Comparison of ENCODE assay signal across 20 cellular contexts in the genomic region with DNA sequence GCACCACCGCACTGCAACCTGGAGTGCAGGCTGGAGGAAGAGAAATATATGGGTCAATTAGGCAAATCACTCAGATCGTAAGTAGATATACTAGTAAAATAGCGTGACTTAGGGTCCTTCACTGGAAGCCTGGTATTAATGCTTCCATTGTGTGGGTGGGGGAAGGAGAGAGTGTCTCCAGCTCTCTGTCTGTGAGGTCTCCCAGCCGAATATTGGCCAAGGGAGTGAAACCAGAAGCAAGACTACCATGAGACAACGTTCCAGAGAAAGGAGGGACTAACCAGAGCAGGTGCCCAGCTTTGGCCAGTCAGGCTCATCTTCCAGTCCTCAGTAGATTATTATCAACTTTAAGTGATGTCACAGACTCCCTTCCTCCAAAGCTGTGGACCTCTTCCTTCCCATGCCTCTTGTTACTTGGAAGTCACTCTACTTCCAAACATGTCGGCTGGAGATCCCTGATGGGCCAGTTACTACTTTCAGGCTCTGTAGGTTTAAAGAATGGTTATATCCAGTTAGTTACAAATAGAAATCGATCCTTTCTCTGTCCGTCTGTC. TPM values are rescaled to one million over a fixed set of nuclear protein-coding genes. Genes with fewer than 3 reads are reported as not detected.
DNase-seq lines count a peak whose midpoint lies in the region; TF ChIP-seq lines count a peak whose summit lies in the region.
"Had no signal": no experiment of that assay in that cellular context is flagged by ENCODE, and none has a peak within 500 bp of the region (broad histone marks: within the 10 kb centered on the region; RNA-seq: fewer than 3 reads in every experiment).

No MANE protein-coding gene starts in this region.

- TF ChIP-seq CTCF in BE2C (IDR thresholded peaks at IDR 0.05; ENCODE audit: low read depth, low read length) (no peak), Calu3 (IDR thresholded peaks at IDR 0.05; ENCODE audit: unreplicated experiment) (no peak)

- no peaks in the 10 kb centered on the region for H3K27me3 ChIP-seq in BE2C
- H3K27me3 ChIP-seq: esophagus muscularis mucosa, tibial artery had no signal

- H3K36me3 ChIP-seq in BE2C = peaks cover 8% of the 10 kb centered on the region
- H3K36me3 ChIP-seq: prostate gland had no signal

- peak overlapping the region; percentile 27 for H3K4me3 ChIP-seq in BE2C (ENCODE audit: low read depth, low read length)
- H3K4me3 ChIP-seq: esophagus muscularis mucosa, HAP-1, prostate gland, skin epidermis, tibial artery had no signal

- peak overlapping the region; percentile 22 for H3K27ac Mint-ChIP-seq in Calu3 (ENCODE audit: unreplicated experiment)
- H3K27ac Mint-ChIP-seq: activated B cell treated with CpG ODN at 0.5 μM for 24 hours, natural killer cell had no signal

- H3K4me3 Mint-ChIP-seq in Calu3 (ENCODE audit: low read depth, unreplicated experiment) = no peak overlapping the region
- H3K4me3 Mint-ChIP-seq: activated B cell treated with CpG ODN at 0.5 μM for 24 hours, natural killer cell had no signal

- H3K27me3 Mint-ChIP-seq in Calu3 (ENCODE audit: unreplicated experiment) = no peaks in the 10 kb centered on the region
- H3K27me3 Mint-ChIP-seq: activated B cell treated with CpG ODN at 0.5 μM for 24 hours had no signal

- H3K9me3 Mint-ChIP-seq in Calu3 (ENCODE audit: low read depth, unreplicated experiment) = no peaks in the 10 kb centered on the region
- H3K9me3 Mint-ChIP-seq: activated B cell treated with CpG ODN at 0.5 μM for 24 hours; activated naive CD4-positive, alpha-beta T cell treated with anti-CD3 and anti-CD28 coated beads, Interleukin-2, amount 50 U/mL, for 72 hours; activated T-cell treated with anti-CD3 and anti-CD28 coated beads, Interleukin-2, amount 50 U/mL, for 4 hours; natural killer cell had no signal

- H3K4me1 Mint-ChIP-seq in Calu3 (ENCODE audit: low read depth, unreplicated experiment) = peaks cover 18% of the 10 kb centered on the region

- intact Hi-C loops in Calu3 (cut with micrococcal nuclease; ENCODE audit: unreplicated experiment) = no loop called here

- CTCF ChIA-PET in Calu3 (lab: Charles Lee) = interaction anchor here (1.5 kb wide), 1 partner anchor 441 kb away, joined by 3 read pairs; no protein-coding TSS in a partner anchor

- peaks cover 26% of the 10 kb centered on the region for H3K36me3 Mint-ChIP-seq in Calu3 (ENCODE audit: insufficient read depth, unreplicated experiment)
- H3K36me3 Mint-ChIP-seq: natural killer cell had no signal

- H3K9me3 ChIP-seq in BE2C = no peaks in the 10 kb centered on the region
- H3K9me3 ChIP-seq: esophagus muscularis mucosa, HAP-1, prostate gland, tibial artery had no signal

- no TSS peak for BruUV-seq in Calu3 (replicated peaks; lab: Mats Ljungman, UMichigan)

- peaks cover 19% of the 10 kb centered on the region for H3K4me1 ChIP-seq in BE2C
- H3K4me1 ChIP-seq: HAP-1, prostate gland had no signal

- in situ Hi-C loops in SK-MEL-5 (cut with HindIII; ENCODE audit: low pct_unique_long_range_greater_than_20kb, low sequenced_read_pairs) = no loop called here

- peak; percentile 26 for DNase-seq in BE2C
- DNase-seq in Calu3 = no peak
- peak; percentile 80 for DNase-seq in SK-MEL-5 (ENCODE audit: low read depth, low spot score)
- peak; percentile 54 for DNase-seq in islet precursor cell
- no peak for DNase-seq in glomerular visceral epithelial cell (ENCODE audit: extremely low spot score)
- no peak for DNase-seq in stimulated activated CD4-positive, alpha-beta T cell treated with anti-CD3 and anti-CD28 coated beads, Interleukin-2, amount 100 ng/mL, for 24 hours
- no peak for DNase-seq in NCI-H128 (lab: John Stamatoyannopoulos, UW; ENCODE audit: unreplicated experiment)
- DNase-seq: activated B cell treated with CpG ODN at 0.5 μM for 24 hours; activated T-cell treated with anti-CD3 and anti-CD28 coated beads, Interleukin-2, amount 50 U/mL, for 4 hours; effector memory CD4-positive, alpha-beta T cell; left colon; natural killer cell; NCI-H1436 treated with DMSO at 0.1 percent for 48 hours; SHP77 treated with DMSO at 0.1 percent for 48 hours had no signal

RNA-seq across cellular contexts. Expression of gene MTHFD1L, which starts 28.8 kb away (rescaled TPM):
- polyA plus RNA-seq in BE2C (2012; ENCODE audit: insufficient read depth, insufficient read length, low read depth) = 37.5 TPM
- total RNA-seq in Calu3 (2022) = 37.2 and 47.8 TPM in 2 replicates
- 32.0 and 32.9 TPM in 2 replicates for total RNA-seq in SK-MEL-5 (2014; rRNA removed; shearing (Covaris generic))
- 58.3 and 81.6 TPM in 2 replicates for polyA plus RNA-seq in SK-MEL-5 (2015; cell fraction: cytosol; rRNA removed)
- 57.5 and 58.6 TPM in 2 replicates for polyA plus RNA-seq in SK-MEL-5 (2015; cell fraction: nucleus; rRNA removed)

Comparison
In these comparisons a context has a peak if more than half of its experiments do, and no peak if none do; other contexts are left out.
1. DNase-seq: peak in BE2C (single experiment), SK-MEL-5 (single experiment) and islet precursor cell (single experiment); none in Calu3 (single experiment), glomerular visceral epithelial cell (single experiment), stimulated activated CD4-positive, alpha-beta T cell treated with anti-CD3 and anti-CD28 coated beads, Interleukin-2, amount 100 ng/mL, for 24 hours (0 of 2) and NCI-H128 (single experiment).